Comparison of ENCODE assay signal across 8 cellular contexts in the genomic region with DNA sequence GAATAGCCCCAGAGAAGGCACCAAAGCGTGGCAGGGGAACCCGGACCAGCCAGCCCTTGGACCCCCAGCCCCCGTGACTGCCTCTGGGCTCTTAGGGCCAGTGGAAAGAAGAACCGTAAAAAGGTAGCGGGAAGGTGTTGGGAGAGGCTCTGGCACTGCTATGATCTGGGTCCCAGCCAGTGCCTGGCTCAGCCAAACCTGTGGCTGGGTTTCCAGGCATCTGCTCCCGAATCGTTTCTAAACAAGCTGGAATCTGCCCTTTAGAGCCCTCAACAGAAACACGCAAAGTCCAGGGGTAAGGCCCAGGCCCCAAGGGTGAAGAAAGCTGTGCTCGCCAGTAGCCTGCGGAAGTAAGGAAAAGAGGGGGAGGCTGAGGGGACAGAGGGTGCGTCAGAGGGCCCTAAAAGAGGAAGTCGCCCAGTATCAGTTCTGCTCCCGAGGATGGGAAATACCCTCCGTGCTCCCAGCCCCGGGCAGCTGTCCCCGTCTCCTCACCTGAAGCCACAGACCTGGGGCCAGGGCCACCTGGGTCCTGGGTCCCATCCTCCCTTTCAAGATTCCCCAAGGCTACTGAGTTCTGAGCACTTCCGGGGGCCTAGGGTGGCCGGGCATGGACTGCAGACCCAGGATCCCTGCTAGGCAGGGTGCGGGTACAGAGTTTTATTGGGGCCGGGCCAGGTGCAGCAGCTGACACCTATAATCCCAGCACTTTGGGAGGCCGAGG. TPM values are rescaled to one million over a fixed set of nuclear protein-coding genes. Genes with fewer than 3 reads are reported as not detected.
A peak's percentile ranks its signal among the peaks of the same experiment; 100 is the strongest.
DNase-seq lines count a peak whose midpoint lies in the region; ATAC-seq and TF ChIP-seq lines count a peak whose summit lies in the region.

No MANE protein-coding gene starts in this region.

- 88 to 93% methylated on average over 15 to 21 of the region's 21 CpGs for WGBS in endodermal cell (ENCODE audit: insufficient coverage in 1 of 2, insufficient read length in 1 of 2), 2 experiments

- H3K4me3 Mint-ChIP-seq in endodermal cell = no peak overlapping the region

- H3K27ac Mint-ChIP-seq in endodermal cell = no peak overlapping the region

- intact Hi-C loops in posterior cingulate gyrus (cut with DNase I) = no loop called here

- H3K9me3 Mint-ChIP-seq in endodermal cell = no peaks in the 10 kb centered on the region

- no peak overlapping the region for H3K4me3 ChIP-seq in endodermal cell (ENCODE audit: low read length)

- DNase-seq in CD1c-positive myeloid dendritic cell (ENCODE audit: extremely low spot score) = peak; percentile 95
- DNase-seq in caudate nucleus (lab: John Stamatoyannopoulos, UW) = peak in 9 of 61 donors; percentile 16 to 42 (median 34)
- peak in 6 of 10 donors; percentile 25 to 90 (median 38) for DNase-seq in posterior cingulate gyrus
- no peak for DNase-seq in NCI-H2107 treated with DMSO at 0.1 percent for 48 hours (lab: John Stamatoyannopoulos, UW; ENCODE audit: unreplicated experiment)
- no peak for DNase-seq in dermis blood vessel endothelial cell
- DNase-seq in endodermal cell = no peak

- no peaks in the 10 kb centered on the region for H3K4me1 ChIP-seq in endodermal cell (ENCODE audit: control insufficient read depth, insufficient read depth, low read length)

- H3K27me3 Mint-ChIP-seq in endodermal cell (ENCODE audit: insufficient read depth) = peaks cover 14% of the 10 kb centered on the region

- no peaks in the 10 kb centered on the region for H3K9me3 ChIP-seq in endodermal cell (ENCODE audit: control insufficient read depth, low read length)

- H3K36me3 Mint-ChIP-seq in endodermal cell (ENCODE audit: low read depth) = no peaks in the 10 kb centered on the region

- H3K27ac ChIP-seq in caudate nucleus (ENCODE audit: low read depth, low read length) (peak overlapping the region; percentile 61), endodermal cell (ENCODE audit: low read depth, low read length) (no peak overlapping the region)

- ATAC-seq in GM19351 (IDR thresholded peaks at IDR 0.05; ENCODE audit: unreplicated experiment) (peak; percentile 80), HG03354 (IDR thresholded peaks at IDR 0.05; ENCODE audit: poor library complexity, severe bottlenecking, unreplicated experiment) (peak; percentile 78)

- H3K36me3 ChIP-seq in endodermal cell (ENCODE audit: control insufficient read depth, insufficient read depth, low read length) = no peaks in the 10 kb centered on the region

- H3K27me3 ChIP-seq in endodermal cell (ENCODE audit: control insufficient read depth, insufficient read depth, low read length, poor library complexity, severe bottlenecking) = no peaks in the 10 kb centered on the region

- no peak overlapping the region for H3K9ac ChIP-seq in endodermal cell (ENCODE audit: extremely low read depth, low read length, poor library complexity, severe bottlenecking)

- TF ChIP-seq CTCF in endodermal cell (conservative IDR thresholded peaks at IDR 0.05) = no peak

- H3K4me1 Mint-ChIP-seq in endodermal cell = no peaks in the 10 kb centered on the region

RNA-seq across cellular contexts. Expression of a gene that starts 24.7 kb away (rescaled TPM):
- 0.09 TPM in 1 of 2 replicates, not detected in the other for total RNA-seq in dermis blood vessel endothelial cell
- total RNA-seq in endodermal cell = under 1 TPM; 0.46 to 0.51 TPM
- polyA plus RNA-seq in endodermal cell (2013, experiment 1 of 2) = not detected
- 0.37 TPM for polyA plus RNA-seq in endodermal cell (2013, experiment 2 of 2)

Comparison
In these comparisons a context has a peak if more than half of its experiments do, and no peak if none do; other contexts are left out.
1. DNase-seq: peak in CD1c-positive myeloid dendritic cell (single experiment) and posterior cingulate gyrus (6 of 10); none in NCI-H2107 treated with DMSO at 0.1 percent for 48 hours (single experiment), dermis blood vessel endothelial cell (single experiment) and endodermal cell (single experiment).